27 cellular contexts compared by ENCODE assay signal in the genomic region with DNA sequence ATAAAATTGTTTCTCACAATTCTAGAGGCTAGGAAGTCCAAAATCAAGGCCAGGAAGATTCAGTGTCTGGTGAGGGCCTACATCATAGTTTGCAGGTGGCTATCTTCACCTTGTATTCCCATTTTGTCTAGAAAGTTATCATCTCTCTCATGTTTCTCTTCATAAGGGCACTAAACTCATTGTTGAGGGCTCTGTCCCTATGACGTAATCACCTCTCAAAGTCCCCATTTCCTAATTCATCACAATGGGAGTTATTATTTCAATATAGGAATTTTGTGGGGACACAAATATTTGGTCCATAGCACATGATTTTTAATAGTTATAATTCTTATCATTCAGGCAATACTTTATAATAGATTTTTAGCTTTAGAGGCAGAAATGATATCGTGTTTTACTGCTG.
"Had no signal": no experiment of that assay in that cellular context is flagged by ENCODE, and none has a peak within 500 bp of the region (broad histone marks: within the 10 kb centered on the region; RNA-seq: fewer than 3 reads in every experiment).

No MANE protein-coding gene starts in this region.

- H3K9me3 ChIP-seq: stomach, suprapubic skin, testis, thoracic aorta, thyroid gland, tibial artery, tibial nerve, transverse colon, upper lobe of left lung, upper lobe of right lung, uterus, vagina had no signal

- H3K4me3 ChIP-seq: stomach, suprapubic skin, testis, thoracic aorta, thyroid gland, tibial artery, tibial nerve, transverse colon, upper lobe of left lung, upper lobe of right lung, uterus, vagina had no signal

- H3K4me1 ChIP-seq: stomach, suprapubic skin, testis, thyroid gland, transverse colon, upper lobe of left lung, upper lobe of right lung, uterus, vagina had no signal

- H3K27ac ChIP-seq: stomach, suprapubic skin, testis, thoracic aorta, thyroid gland, tibial artery, tibial nerve, transverse colon, upper lobe of left lung, upper lobe of right lung, uterus, vagina had no signal

- FAIRE-seq: urothelium cell line had no signal

- H3K36me3 ChIP-seq: stomach, suprapubic skin, thoracic aorta, thyroid gland, tibial artery, tibial nerve, transverse colon, upper lobe of left lung, upper lobe of right lung, uterus, vagina had no signal

- ATAC-seq: stimulated activated effector memory CD8-positive, alpha-beta T cell treated with anti-CD3 and anti-CD28 coated beads, Interleukin-12 subunit alpha, Interleukin-12 subunit beta, amount 100 ng/mL, for 72 hours; stimulated activated memory B cell treated with anti-CD40 and anti-IgM and Interleukin-4, amounts not matched to agents 10 μg/mL and 1 μg/mL and 100 μg/mL, for 72 hours; stimulated activated naive B cell treated with anti-CD40 and anti-IgM and Interleukin-4, amounts not matched to agents 10 μg/mL and 1 μg/mL and 100 μg/mL, for 72 hours; stimulated activated naive CD8-positive, alpha-beta T cell treated with anti-CD3 and anti-CD28 coated beads, Interleukin-15, amount 100 ng/mL, for 72 hours; stimulated activated naive CD8-positive, alpha-beta T cell treated with anti-CD3 and anti-CD28 coated beads, Interleukin-15, Interleukin-2, amounts not matched to agents 100 U/mL and 50 U/mL, for 24 hours; upper lobe of right lung had no signal

- DNase-seq: stimulated activated CD4-positive, alpha-beta T cell treated with anti-CD3 and anti-CD28 coated beads, Interleukin-2, amount 100 ng/mL, for 48 hours; stimulated activated CD4-positive, alpha-beta T cell treated with anti-CD3 and anti-CD28 coated beads, Interleukin-4, amount 100 ng/mL, for 1 hour; stimulated activated CD4-positive, alpha-beta T cell treated with anti-CD3 and anti-CD28 coated beads, Interleukin-4, amount 100 ng/mL, for 24 hours; stimulated activated CD4-positive, alpha-beta T cell treated with anti-CD3 and anti-CD28 coated beads, Interleukin-4, amount 100 ng/mL, for 4 hours; stimulated activated CD8-positive, alpha-beta memory T cell treated with anti-CD3 and anti-CD28 coated beads, Interleukin-4, amount 100 ng/mL, for 48 hours; stimulated activated naive B cell treated with anti-CD40 and anti-IgM and Interleukin-4, amounts not matched to agents 10 μg/mL and 1 μg/mL and 100 μg/mL, for 72 hours; stimulated activated naive CD4-positive, alpha-beta T cell; stimulated activated naive CD4-positive, alpha-beta T cell treated with Interleukin-2 at 50 U/mL for 16 hours; stimulated activated naive CD8-positive, alpha-beta T cell treated with anti-CD3 and anti-CD28 coated beads, Interleukin-15, amount 100 ng/mL, for 72 hours; stimulated activated naive CD8-positive, alpha-beta T cell treated with anti-CD3 and anti-CD28 coated beads, Interleukin-15, Interleukin-2, amounts not matched to agents 100 U/mL and 50 U/mL, for 24 hours; stomach; substantia nigra; testis; thyroid gland; tibial artery; transverse colon; trophoblast cell; upper lobe of left lung; upper lobe of right lung; uterus had no signal

- H3K27me3 ChIP-seq: stomach, suprapubic skin, testis, thyroid gland, tibial artery, tibial nerve, transverse colon, upper lobe of left lung, upper lobe of right lung, uterus, vagina had no signal
